8 cellular contexts compared by ENCODE assay signal in the genomic region with DNA sequence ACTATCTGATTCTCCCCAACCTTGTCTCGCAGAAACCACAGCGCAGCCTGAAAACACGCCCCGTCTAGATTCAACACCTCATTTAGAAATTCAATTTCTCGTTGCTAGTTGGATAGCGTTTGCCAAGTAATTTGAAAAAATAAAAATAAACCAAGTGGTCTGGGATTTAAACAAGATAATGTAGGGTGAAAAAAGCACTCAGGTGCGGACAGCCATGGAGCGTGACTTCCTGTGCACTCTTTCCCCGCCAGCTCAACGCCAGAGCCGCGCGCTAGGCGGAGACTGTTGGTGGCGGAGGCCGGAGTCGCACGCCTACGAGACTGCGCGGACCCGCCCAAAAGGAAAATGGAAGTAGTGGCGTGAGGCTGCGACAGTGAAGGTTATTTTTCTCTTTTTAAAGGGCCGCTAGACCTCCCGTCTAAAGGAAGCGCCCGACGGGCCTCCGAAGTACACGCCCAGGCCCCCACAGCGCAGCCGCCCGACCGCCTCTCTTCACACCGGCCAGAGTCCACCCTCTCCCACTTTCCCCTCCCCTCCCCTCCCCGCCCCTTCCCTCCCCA. TPM values are rescaled to one million over a fixed set of nuclear protein-coding genes. Genes with fewer than 3 reads are reported as not detected.
DNase-seq lines count a peak whose midpoint lies in the region; ATAC-seq, FAIRE-seq and TF ChIP-seq lines count a peak whose summit lies in the region.

No MANE protein-coding gene starts in this region.

- H3K4me3 ChIP-seq in HUES48 (ENCODE audit: low read depth, low read length): peak overlapping the region; percentile 100
- H3K4me3 ChIP-seq in heart right ventricle: peak overlapping the region; percentile 58 to 99 (median 90)
- peak overlapping the region; percentile 96 to 99 (median 96) for H3K4me3 ChIP-seq in gastrocnemius medialis

- H3K4me1 ChIP-seq in HUES48 (ENCODE audit: control insufficient read depth, insufficient read depth, low read length): peaks cover 25% of the 10 kb centered on the region
- H3K4me1 ChIP-seq in heart right ventricle: peaks cover 0 to 42% (median 36%) of the 10 kb centered on the region in 9 donors
- peaks cover 39% of the 10 kb centered on the region in 2 donors for H3K4me1 ChIP-seq in gastrocnemius medialis

- peak overlapping the region; percentile 88 for H3K9ac ChIP-seq in HUES48 (ENCODE audit: low read depth, low read length)

- intact Hi-C loops in heart right ventricle (cut with DNase I): no loop called here
- intact Hi-C loops in gastrocnemius medialis (cut with DNase I; ENCODE audit: low total_unique reads): loop anchor here (1.0 to 5.0 kb wide), 4 partner anchors 134 to 1069 kb away; a partner anchor contains a TSS

- TF ChIP-seq POLR2A in gastrocnemius medialis (IDR thresholded peaks at IDR 0.05): peak; percentile 66 to 72

- DNase-seq in D721Med (ENCODE audit: insufficient read length, low spot score) (no peak), RCC 7860 (ENCODE audit: low spot score) (no peak), heart right ventricle (no peak), gastrocnemius medialis (peak in 1 of 2 donors; percentile 79), cerebellum (ENCODE audit: low spot score) (no peak)
- peak; percentile 91 for DNase-seq in activated naive CD4-positive, alpha-beta T cell treated with Interleukin-2 at 50 U/mL for 16 hours

- TF ChIP-seq CTCF in D721Med (IDR thresholded peaks at IDR 0.05; ENCODE audit: insufficient read depth, missing control alignments) (peak; percentile 6), heart right ventricle (IDR thresholded peaks at IDR 0.05) (peak in 7 of 9 donors; percentile 15 to 65 (median 41)), gastrocnemius medialis (IDR thresholded peaks at IDR 0.05 in 4 of 5, conservative IDR thresholded peaks at IDR 0.05 in 1 of 5) (peak in 2 of 5 experiments; percentile 51 to 53)

- H3K36me3 ChIP-seq in HUES48 (ENCODE audit: control insufficient read depth, insufficient read depth, low read length): peaks cover 18% of the 10 kb centered on the region
- peaks cover 0 to 10% (median 0%) of the 10 kb centered on the region in 9 donors for H3K36me3 ChIP-seq in heart right ventricle
- H3K36me3 ChIP-seq in gastrocnemius medialis: no peaks in the 10 kb centered on the region

- peak; percentile 72 for ATAC-seq in GM21447 (IDR thresholded peaks at IDR 0.05; ENCODE audit: unreplicated experiment)
- ATAC-seq in heart right ventricle: peak; percentile 80 to 91 (median 87)
- ATAC-seq in gastrocnemius medialis: peak; percentile 78 to 80

- WGBS in heart right ventricle, 2 donors: 0 to 1% methylated on average over 35 to 37 of the region's 37 CpGs

- FAIRE-seq in D721Med (lab: Jason Lieb, UNC) (no peak), RCC 7860 (lab: Jason Lieb, UNC) (peak; percentile 77)

- in situ Hi-C loops in gastrocnemius medialis (cut with MboI; ENCODE audit: low sequenced_read_pairs in 4 of 4): loop anchor here in 1 of 4 donors (10.0 to 25.0 kb wide), 2 partner anchors 137 to 806 kb away; a partner anchor contains a TSS

- H3K27me3 ChIP-seq in HUES48 (ENCODE audit: control insufficient read depth, insufficient read depth, low read length) (no peaks in the 10 kb centered on the region), heart right ventricle (no peaks in the 10 kb centered on the region), gastrocnemius medialis (no peaks in the 10 kb centered on the region)

- H3K9me3 ChIP-seq in HUES48 (ENCODE audit: control insufficient read depth, insufficient read depth, low read length) (no peaks in the 10 kb centered on the region), heart right ventricle (peaks cover 0 to 13% (median 0%) of the 10 kb centered on the region in 11 donors), gastrocnemius medialis (no peaks in the 10 kb centered on the region)

- H3K27ac ChIP-seq in HUES48 (ENCODE audit: low read depth, low read length) (peak overlapping the region; percentile 99), heart right ventricle (peak overlapping the region; percentile 78 to 99 (median 96)), gastrocnemius medialis (peak overlapping the region; percentile 99 to 100 (median 100))

RNA-seq across cellular contexts. Expression of a gene that starts 0.6 kb away (rescaled TPM):
- total RNA-seq in heart right ventricle (10 to 100 TPM; 13.7 to 26.6 (median 21.3) TPM), gastrocnemius medialis (10 to 100 TPM; 11.6 to 28.4 (median 18.6) TPM), cerebellum (110 TPM)
- polyA plus RNA-seq in heart right ventricle: 10 to 100 TPM in 1 of 2 donors, 1 to 10 TPM in 1; 4.7 to 18.9 TPM
